In the genomic region with DNA sequence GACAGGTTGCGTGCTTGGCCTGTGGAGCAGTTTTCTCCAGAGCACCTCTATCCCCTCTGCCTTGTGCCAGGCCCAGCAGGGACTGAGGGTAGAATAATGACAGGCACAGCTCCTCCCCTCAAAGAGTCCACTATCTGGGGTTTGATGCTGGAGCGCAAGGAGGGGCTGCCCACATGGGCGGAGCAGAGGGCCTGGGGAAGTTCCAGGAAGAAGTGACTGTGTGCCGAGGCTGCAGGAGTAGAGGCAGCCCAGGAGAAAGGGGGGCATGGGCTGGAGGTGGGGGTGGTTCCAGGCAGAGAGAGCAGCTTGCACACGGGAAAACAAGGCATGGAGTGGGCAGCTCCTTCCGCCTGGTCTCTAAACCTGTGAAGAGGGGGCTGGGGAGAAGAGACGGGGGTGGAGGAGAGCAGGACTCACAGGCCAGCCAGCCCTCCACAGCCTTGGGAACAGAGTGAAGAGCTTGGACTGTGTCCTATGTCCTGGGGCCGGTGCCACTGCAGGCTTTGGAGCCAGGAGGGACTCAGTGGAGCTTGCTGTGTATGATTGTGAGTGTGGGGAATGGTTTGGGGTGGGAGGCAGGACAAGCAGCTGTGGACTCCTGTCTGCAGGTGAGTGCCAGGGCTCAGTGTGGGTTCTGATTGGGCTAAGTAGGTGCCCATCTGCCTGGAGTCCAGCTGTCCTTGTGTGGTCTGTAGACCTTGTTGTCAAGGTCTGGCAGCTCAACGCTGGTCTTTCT, we compare ENCODE assay signal across 14 cellular contexts. TPM values are rescaled to one million over a fixed set of nuclear protein-coding genes. Genes with fewer than 3 reads are reported as not detected.
DNase-seq lines count a peak whose midpoint lies in the region; ATAC-seq and TF ChIP-seq lines count a peak whose summit lies in the region.
"Had no signal": no experiment of that assay in that cellular context is flagged by ENCODE, and none has a peak within 500 bp of the region (broad histone marks: within the 10 kb centered on the region; RNA-seq: fewer than 3 reads in every experiment).

No MANE protein-coding gene starts in this region.

- H3K27me3 ChIP-seq in GM23338 (ENCODE audit: insufficient read depth) (no peaks in the 10 kb centered on the region), H9 (ENCODE audit: insufficient read depth, low read length) (no peaks in the 10 kb centered on the region)
- H3K27me3 ChIP-seq: ovary, SJSA1 had no signal

- H3K4me3 Mint-ChIP-seq in GM23338 (no peak overlapping the region), H9 (no peak overlapping the region)
- no peak overlapping the region for H3K4me3 Mint-ChIP-seq in activated naive CD8-positive, alpha-beta T cell treated with anti-CD3 and anti-CD28 coated beads, Interleukin-2, amount 50 U/mL, for 24 hours

- H3K36me3 Mint-ChIP-seq in GM23338 (ENCODE audit: low read depth): peaks cover 8% of the 10 kb centered on the region; the same call in 2 of the 3 replicates
- peaks cover 4% of the 10 kb centered on the region for H3K36me3 Mint-ChIP-seq in activated naive CD8-positive, alpha-beta T cell treated with anti-CD3 and anti-CD28 coated beads, Interleukin-2, amount 50 U/mL, for 24 hours (ENCODE audit: low read depth)
- H3K36me3 Mint-ChIP-seq in H9 (ENCODE audit: insufficient read depth in 1 of 3, low read depth in 3 of 3): peaks cover 0 to 8% (median 6%) of the 10 kb centered on the region in 3 experiments; a peak in 3 of 7 replicates

- H4K91ac ChIP-seq in H9 (ENCODE audit: insufficient read length, low read depth, low read length): no peak overlapping the region

- H3K4me1 Mint-ChIP-seq in GM23338 (peaks cover 24% of the 10 kb centered on the region), H9 (peaks cover 24 to 27% of the 10 kb centered on the region in 2 experiments)
- peaks cover 61% of the 10 kb centered on the region for H3K4me1 Mint-ChIP-seq in activated naive CD8-positive, alpha-beta T cell treated with anti-CD3 and anti-CD28 coated beads, Interleukin-2, amount 50 U/mL, for 24 hours

- H3K27ac Mint-ChIP-seq in GM23338 (no peak overlapping the region; the same call in 1 of the 2 replicates), H9 (peak overlapping the region in 1 of 3 experiments; percentile 73; a peak in 2 of 7 replicates)
- no peak overlapping the region for H3K27ac Mint-ChIP-seq in activated naive CD8-positive, alpha-beta T cell treated with anti-CD3 and anti-CD28 coated beads, Interleukin-2, amount 50 U/mL, for 24 hours

- no peak overlapping the region for H2BK15ac ChIP-seq in H9 (ENCODE audit: low read depth, low read length)

- H3K56ac ChIP-seq in H9 (ENCODE audit: insufficient read length, low read depth, low read length): no peak overlapping the region

- H3K9me3 Mint-ChIP-seq in GM23338 (no peaks in the 10 kb centered on the region; the same call in 1 of the 3 replicates), H9 (peaks cover 7 to 10% of the 10 kb centered on the region in 2 experiments; a peak in 4 of 5 replicates)
- no peaks in the 10 kb centered on the region for H3K9me3 Mint-ChIP-seq in activated naive CD8-positive, alpha-beta T cell treated with anti-CD3 and anti-CD28 coated beads, Interleukin-2, amount 50 U/mL, for 24 hours

- H3K4me1 ChIP-seq in GM23338 (ENCODE audit: insufficient read depth) (no peaks in the 10 kb centered on the region), H9 (ENCODE audit: insufficient read depth, low read length) (0 out of 2 replicates have a peak, but pooled peaks cover 3% of the 10 kb centered on the region)
- H3K4me1 ChIP-seq: SJSA1 had no signal

- no peak overlapping the region for H2AK5ac ChIP-seq in H9 (ENCODE audit: insufficient read length, low read length)

- ATAC-seq in GM23338 (peak; percentile 37; the same call in 2 of the 3 replicates), SK-N-SH treated with all-trans-retinoic acid at 6 μM for 48 hours (no peak; the same call in 2 of the 3 replicates)
- peak; percentile 65 for ATAC-seq in activated naive CD8-positive, alpha-beta T cell treated with anti-CD3 and anti-CD28 coated beads, Interleukin-2, amount 50 U/mL, for 24 hours

- H3K9ac ChIP-seq in H9 (ENCODE audit: extremely low read depth, insufficient read length, low read length): no peak overlapping the region

- no peak overlapping the region for H3K4ac ChIP-seq in H9 (ENCODE audit: low read depth, low read length)

- no peaks in the 10 kb centered on the region for H3K9me2 ChIP-seq in GM23338 (ENCODE audit: insufficient read depth)

- H3K79me1 ChIP-seq in H9 (ENCODE audit: insufficient read depth, low read depth, low read length, poor library complexity, severe bottlenecking): no peaks in the 10 kb centered on the region

- no peaks in the 10 kb centered on the region for H3F3A ChIP-seq in GM23338 (replicated peaks; ENCODE audit: low read depth)

- WGBS in H9 (ENCODE audit: extremely low coverage, insufficient read length, low lambda C conversion rate): no CpG with 5 or more reads among the region's 9 CpGs

- no peak for TF ChIP-seq CTCF in GM23338 (conservative IDR thresholded peaks at IDR 0.05; ENCODE audit: low read depth in 2 of 2)
- no peak for TF ChIP-seq CTCF in H9 (conservative IDR thresholded peaks at IDR 0.05)

- no peaks in the 10 kb centered on the region for H3K36me3 ChIP-seq in GM23338 (ENCODE audit: insufficient read depth)
- H3K36me3 ChIP-seq: ovary, SJSA1 had no signal

- no peak overlapping the region for H3K18ac ChIP-seq in H9 (ENCODE audit: insufficient read length, low read depth, low read length)

- H3K23ac ChIP-seq in H9 (ENCODE audit: insufficient read length, low read depth, low read length): no peak overlapping the region

- H2BK12ac ChIP-seq in H9 (ENCODE audit: insufficient read length, low read depth, low read length): no peak overlapping the region

- H2AFZ ChIP-seq in GM23338 (no peak overlapping the region), H9 (ENCODE audit: low read length) (no peak overlapping the region)

- H3K14ac ChIP-seq in H9 (ENCODE audit: insufficient read depth, low read length): no peak overlapping the region

- H4K5ac ChIP-seq in H9 (ENCODE audit: insufficient read length, low read depth, low read length): no peak overlapping the region

- no peaks in the 10 kb centered on the region for H3K9me3 ChIP-seq in H9 (ENCODE audit: control insufficient read depth, low read depth, low read length)
- H3K9me3 ChIP-seq: ovary, SJSA1 had no signal

- H4K8ac ChIP-seq in H9 (replicated peaks; ENCODE audit: insufficient read length, low read depth, low read length): no peak overlapping the region

- H4K20me1 ChIP-seq in GM23338 (replicated peaks; ENCODE audit: insufficient read depth): no peaks in the 10 kb centered on the region
- H4K20me1 ChIP-seq in H9 (ENCODE audit: control insufficient read depth, insufficient read depth, insufficient read length): no peaks in the 10 kb centered on the region

- DNase-seq in Ammon's horn (ENCODE audit: low spot score): peak; percentile 54
- DNase-seq in GM23338 (ENCODE audit: low spot score): no peak
- DNase-seq in activated naive CD8-positive, alpha-beta T cell treated with anti-CD3 and anti-CD28 coated beads, Interleukin-2, amount 50 U/mL, for 24 hours: peak; percentile 41
- DNase-seq in medulla oblongata (ENCODE audit: extremely low spot score): peak; percentile 41
- no peak for DNase-seq in H9
- DNase-seq in NCI-H226: no peak
- DNase-seq in hepatic stellate cell (ENCODE audit: low spot score): no peak
- DNase-seq: dermis blood vessel endothelial cell, DMS 273 treated with DMSO at 0.1 percent for 48 hours, mammary epithelial cell, NCI-H1417, ovary had no signal

- no peak overlapping the region for H2BK20ac ChIP-seq in H9 (ENCODE audit: low read depth, low read length, poor library complexity, severe bottlenecking)

- no peak overlapping the region for H3K27ac ChIP-seq in GM23338 (ENCODE audit: low read depth)
- no peak overlapping the region for H3K27ac ChIP-seq in H9 (ENCODE audit: insufficient read length, low read depth, low read length)
- H3K27ac ChIP-seq: ovary, SJSA1 had no signal

- H3K4me2 ChIP-seq in GM23338: no peak overlapping the region
- no peak overlapping the region for H3K4me2 ChIP-seq in H9 (ENCODE audit: insufficient read depth, insufficient read length, low read length)

- H3K27me3 Mint-ChIP-seq in GM23338 (ENCODE audit: insufficient read depth, low read depth, poor library complexity) (peaks cover 18% of the 10 kb centered on the region), H9 (ENCODE audit: low read depth) (no peaks in the 10 kb centered on the region; the same call in 1 of the 2 replicates)
- no peaks in the 10 kb centered on the region for H3K27me3 Mint-ChIP-seq in activated naive CD8-positive, alpha-beta T cell treated with anti-CD3 and anti-CD28 coated beads, Interleukin-2, amount 50 U/mL, for 24 hours

- H2BK5ac ChIP-seq in H9 (ENCODE audit: insufficient read length, low read length): no peak overlapping the region

- H3T11ph ChIP-seq in H9 (ENCODE audit: low read length): no peak overlapping the region

- H3K79me2 ChIP-seq in GM23338 (replicated peaks; ENCODE audit: insufficient read depth) (no peaks in the 10 kb centered on the region), H9 (ENCODE audit: insufficient read depth, low read length) (no peaks in the 10 kb centered on the region)

- H3K4me3 ChIP-seq in GM23338: no peak overlapping the region
- H3K4me3 ChIP-seq: ovary, SJSA1 had no signal

- H3K23me2 ChIP-seq in H9 (ENCODE audit: insufficient read length, low read depth, low read length, poor library complexity, severe bottlenecking): no peaks in the 10 kb centered on the region

- H2BK120ac ChIP-seq in H9 (ENCODE audit: low read depth, low read length, poor library complexity, severe bottlenecking): no peak overlapping the region

TF ChIP-seq in GM23338, 12 proteins besides CTCF, POLR2A, EP300 and RAD21 (continues in another document):
- no peak for TF ChIP-seq ZNF114 (CRISPR knock-in tag; IDR thresholded peaks at IDR 0.05)
- no peak for TF ChIP-seq STAT1 (IDR thresholded peaks at IDR 0.05; ENCODE audit: unreplicated experiment)
- TF ChIP-seq POLR2AphosphoS5 (IDR thresholded peaks at IDR 0.05; ENCODE audit: low read depth): no peak

TF ChIP-seq in SK-N-SH treated with all-trans-retinoic acid at 6 μM for 48 hours, 23 proteins besides CTCF, POLR2A, EP300 and RAD21 (continues in another document):
- TF ChIP-seq, protein P1, sequence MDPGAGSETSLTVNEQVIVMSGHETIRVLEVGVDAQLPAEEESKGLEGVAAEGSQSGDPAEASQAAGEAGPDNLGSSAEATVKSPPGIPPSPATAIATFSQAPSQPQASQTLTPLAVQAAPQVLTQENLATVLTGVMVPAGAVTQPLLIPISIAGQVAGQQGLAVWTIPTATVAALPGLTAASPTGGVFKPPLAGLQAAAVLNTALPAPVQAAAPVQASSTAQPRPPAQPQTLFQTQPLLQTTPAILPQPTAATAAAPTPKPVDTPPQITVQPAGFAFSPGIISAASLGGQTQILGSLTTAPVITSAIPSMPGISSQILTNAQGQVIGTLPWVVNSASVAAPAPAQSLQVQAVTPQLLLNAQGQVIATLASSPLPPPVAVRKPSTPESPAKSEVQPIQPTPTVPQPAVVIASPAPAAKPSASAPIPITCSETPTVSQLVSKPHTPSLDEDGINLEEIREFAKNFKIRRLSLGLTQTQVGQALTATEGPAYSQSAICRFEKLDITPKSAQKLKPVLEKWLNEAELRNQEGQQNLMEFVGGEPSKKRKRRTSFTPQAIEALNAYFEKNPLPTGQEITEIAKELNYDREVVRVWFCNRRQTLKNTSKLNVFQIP (CRISPR knock-in tag; IDR thresholded peaks at IDR 0.05; ENCODE audit: borderline replicate concordance, low read depth): no peak

RNA-seq across cellular contexts. Expression of gene APBA2, which starts 48.1 kb away (rescaled TPM):
- 24.7 and 27.5 TPM in 2 replicates for total RNA-seq in GM23338 (2014; rRNA removed; shearing (Covaris generic))
- polyA plus RNA-seq in GM23338 (2016; fragmentation: Nextera tagmentation; extraction: Ambion mirVana): 5.4 and 5.9 TPM in 2 replicates
- 12.2 and 14.3 TPM in 2 replicates for total RNA-seq in H9 (2021)

Comparison
In these comparisons a context has a peak if more than half of its experiments do, and no peak if none do; other contexts are left out.
1. DNase-seq: peak in Ammon's horn (single experiment), activated naive CD8-positive, alpha-beta T cell treated with anti-CD3 and anti-CD28 coated beads, Interleukin-2, amount 50 U/mL, for 24 hours (single experiment) and medulla oblongata (single experiment); none in GM23338 (single experiment), H9 (single experiment), NCI-H226 (single experiment) and hepatic stellate cell (single experiment).